14 cellular contexts compared by ENCODE assay signal in the genomic region with DNA sequence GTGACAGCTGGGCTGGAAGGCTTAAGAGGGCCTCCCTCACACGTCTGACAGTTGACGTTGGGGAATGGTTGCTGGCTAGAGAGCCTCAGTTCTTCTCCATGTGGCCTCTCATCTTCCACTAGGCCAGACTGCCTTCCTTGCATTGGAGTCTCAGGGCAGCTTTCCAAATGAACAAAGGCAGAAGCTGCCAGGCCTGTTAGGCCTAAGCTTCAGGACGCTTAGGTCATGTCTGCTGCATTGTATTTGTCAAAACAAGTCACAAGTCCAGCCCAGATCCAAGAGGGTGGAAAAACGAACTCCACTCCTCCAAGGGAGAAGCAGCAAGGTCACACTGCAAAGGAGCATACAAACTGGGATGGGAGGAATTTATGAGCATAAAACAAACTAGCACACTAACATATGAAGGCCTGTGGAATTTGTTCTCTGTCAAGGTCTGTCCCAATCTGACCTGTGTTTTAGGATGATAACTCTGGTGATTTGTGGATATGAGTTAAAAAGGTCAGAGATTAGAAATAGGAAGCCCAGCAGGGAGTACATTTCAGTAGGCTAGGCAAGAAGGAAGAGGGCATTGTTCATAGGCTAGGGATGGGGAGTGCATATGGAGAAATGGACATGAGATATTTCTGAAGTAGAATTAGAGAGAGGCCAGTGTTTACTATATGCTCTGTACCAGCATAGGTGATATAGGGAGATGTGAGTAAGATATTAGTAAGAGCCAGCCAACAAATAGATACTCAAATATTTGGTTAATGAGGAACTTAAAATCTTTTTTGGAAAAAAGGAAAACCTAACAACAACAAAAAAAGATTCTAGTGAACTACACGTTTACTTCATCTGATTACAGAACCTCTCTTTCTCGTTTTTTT. TPM values are rescaled to one million over a fixed set of nuclear protein-coding genes. Genes with fewer than 3 reads are reported as not detected.
DNase-seq lines count a peak whose midpoint lies in the region; ATAC-seq and TF ChIP-seq lines count a peak whose summit lies in the region.
"Had no signal": no experiment of that assay in that cellular context is flagged by ENCODE, and none has a peak within 500 bp of the region (broad histone marks: within the 10 kb centered on the region; RNA-seq: fewer than 3 reads in every experiment).

No MANE protein-coding gene starts in this region.

- H3K4me1 ChIP-seq in colonic mucosa: no peaks in the 10 kb centered on the region
- H3K4me1 ChIP-seq in hepatocyte (ENCODE audit: insufficient read depth): peaks cover 24% of the 10 kb centered on the region
- H3K4me1 ChIP-seq: SJCRH30 had no signal

- H3K4me2 ChIP-seq in hepatocyte: no peak overlapping the region
- H3K4me2 ChIP-seq: BLaER1 treated with 17β-estradiol and CSF1 and Interleukin-3, amounts not matched to agents 10 nM and 100 nM had no signal

- H3K27me3 ChIP-seq in colonic mucosa: no peaks in the 10 kb centered on the region
- H3K27me3 ChIP-seq in hepatocyte: no peaks in the 10 kb centered on the region
- H3K27me3 ChIP-seq: BLaER1 treated with 17β-estradiol and CSF1 and Interleukin-3, amounts not matched to agents 10 nM and 100 nM; SJCRH30 had no signal

- H4K20me1 ChIP-seq in hepatocyte (ENCODE audit: insufficient read depth, poor library complexity, severe bottlenecking): no peaks in the 10 kb centered on the region
- H4K20me1 ChIP-seq: BLaER1 treated with 17β-estradiol and CSF1 and Interleukin-3, amounts not matched to agents 10 nM and 100 nM had no signal

- H2AFZ ChIP-seq in hepatocyte: no peak overlapping the region

- no peaks in the 10 kb centered on the region for H3K79me2 ChIP-seq in hepatocyte

- H3K9me3 ChIP-seq in colonic mucosa (no peaks in the 10 kb centered on the region), hepatocyte (ENCODE audit: low read depth) (no peaks in the 10 kb centered on the region)

- peak; percentile 41 for ATAC-seq in sciatic nerve
- ATAC-seq in HG02970 (IDR thresholded peaks at IDR 0.05; ENCODE audit: low FRiP score, unreplicated experiment): no peak
- no peak for ATAC-seq in HG02884 (IDR thresholded peaks at IDR 0.05; ENCODE audit: unreplicated experiment)
- ATAC-seq: natural killer cell; stimulated activated effector memory CD8-positive, alpha-beta T cell treated with anti-CD3 and anti-CD28 coated beads, Interleukin-12 subunit alpha, Interleukin-12 subunit beta, amount 100 ng/mL, for 72 hours had no signal

- no peaks in the 10 kb centered on the region for H3K9me2 ChIP-seq in hepatocyte (replicated peaks; ENCODE audit: insufficient read depth)

- H3K36me3 ChIP-seq in colonic mucosa (no peaks in the 10 kb centered on the region), hepatocyte (replicated peaks; ENCODE audit: insufficient read depth, low read depth) (no peaks in the 10 kb centered on the region)
- H3K36me3 ChIP-seq: BLaER1 treated with 17β-estradiol and CSF1 and Interleukin-3, amounts not matched to agents 10 nM and 100 nM; SJCRH30 had no signal

- H3K27ac ChIP-seq in colonic mucosa (no peak overlapping the region), hepatocyte (peak overlapping the region; percentile 79)
- H3K27ac ChIP-seq: BLaER1 treated with 17β-estradiol and CSF1 and Interleukin-3, amounts not matched to agents 10 nM and 100 nM; SJCRH30 had no signal

- 59% methylated on average over 6 of the region's 6 CpGs for WGBS in hepatocyte (ENCODE audit: low lambda C conversion rate, missing lambda C conversion rate)

- DNase-seq in HuH-7 (ENCODE audit: low spot score) (peak; percentile 28), colonic mucosa (peak; percentile 49), hepatocyte (ENCODE audit: low spot score) (peak; percentile 34), sciatic nerve (ENCODE audit: low spot score) (no peak), SW 1271 (lab: John Stamatoyannopoulos, UW) (no peak), NCI-H345 treated with DMSO at 0.1 percent for 48 hours (lab: John Stamatoyannopoulos, UW; ENCODE audit: unreplicated experiment) (no peak)
- DNase-seq: activated CD8-positive, alpha-beta memory T cell treated with anti-CD3 and anti-CD28 coated beads, Interleukin-2, amount 50 U/mL, for 4 hours; natural killer cell; NCI-H345; SJCRH30 had no signal

- H3K9ac ChIP-seq in colonic mucosa (ENCODE audit: low read depth in 2 of 2, low read length in 2 of 2): no peak overlapping the region
- H3K9ac ChIP-seq: BLaER1 treated with 17β-estradiol and CSF1 and Interleukin-3, amounts not matched to agents 10 nM and 100 nM had no signal

- intact Hi-C loops in colonic mucosa (cut with DNase I) (no loop called here), sciatic nerve (cut with DNase I) (no loop called here)

- TF ChIP-seq CTCF in colonic mucosa (IDR thresholded peaks at IDR 0.05) (no peak), hepatocyte (IDR thresholded peaks at IDR 0.05; ENCODE audit: poor library complexity) (no peak)

- H3K4me3 ChIP-seq in colonic mucosa (no peak overlapping the region), hepatocyte (no peak overlapping the region)
- H3K4me3 ChIP-seq: BLaER1 treated with 17β-estradiol and CSF1 and Interleukin-3, amounts not matched to agents 10 nM and 100 nM; SJCRH30 had no signal

RNA-seq across cellular contexts. Expression of gene CNN3, which starts 29.1 kb away (rescaled TPM):
- total RNA-seq in colonic mucosa (100 to 1,000 TPM; 117 to 164 TPM), hepatocyte (255 and 256 TPM in 2 replicates), sciatic nerve (419 TPM)
- polyA plus RNA-seq in hepatocyte: 416 and 420 TPM in 2 replicates

Comparison
In these comparisons a context has a peak if more than half of its experiments do, and no peak if none do; other contexts are left out.
1. DNase-seq: peak in HuH-7 (single experiment), colonic mucosa (single experiment) and hepatocyte (single experiment); none in sciatic nerve (single experiment), SW 1271 (0 of 2) and NCI-H345 treated with DMSO at 0.1 percent for 48 hours (single experiment).